11 cellular contexts compared by ENCODE assay signal in the genomic region with DNA sequence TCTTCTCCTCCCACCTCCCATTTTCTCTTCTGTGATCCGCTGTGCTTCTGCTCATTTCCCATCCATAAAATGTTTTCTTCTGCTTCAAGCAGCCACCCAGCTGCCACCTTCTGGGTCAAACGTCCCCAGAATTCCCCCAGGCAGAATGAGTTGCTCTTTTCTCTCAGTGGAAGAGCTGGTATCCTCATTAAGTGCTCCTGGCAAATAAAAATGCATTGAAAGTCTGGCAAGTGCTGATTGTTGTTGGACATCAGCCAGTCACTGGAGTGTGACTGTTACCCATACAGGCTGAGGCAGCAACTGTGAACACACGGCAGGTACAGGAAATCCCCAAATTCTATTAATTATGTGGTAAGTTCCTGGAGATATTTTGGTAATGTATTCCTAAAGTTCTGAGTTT. TPM values are rescaled to one million over a fixed set of nuclear protein-coding genes. Genes with fewer than 3 reads are reported as not detected.
DNase-seq lines count a peak whose midpoint lies in the region; ATAC-seq, FAIRE-seq and TF ChIP-seq lines count a peak whose summit lies in the region.
"Had no signal": no experiment of that assay in that cellular context is flagged by ENCODE, and none has a peak within 500 bp of the region (broad histone marks: within the 10 kb centered on the region; RNA-seq: fewer than 3 reads in every experiment).

No MANE protein-coding gene starts in this region.

- H3K9me3 ChIP-seq in SK-N-MC (ENCODE audit: low read depth, low read length) = no peaks in the 10 kb centered on the region
- H3K9me3 ChIP-seq: Peyer's patch had no signal

- no peaks in the 10 kb centered on the region for H3K27me3 ChIP-seq in kidney epithelial cell (ENCODE audit: control insufficient read depth, insufficient read depth, low read length)
- H3K27me3 ChIP-seq: Peyer's patch had no signal

- no peak for ATAC-seq in GM21390 (IDR thresholded peaks at IDR 0.05; ENCODE audit: unreplicated experiment)
- ATAC-seq: effector memory CD8-positive, alpha-beta T cell had no signal

- no peak for TF ChIP-seq CTCF in kidney epithelial cell (IDR thresholded peaks at IDR 0.05; ENCODE audit: insufficient read depth, low read length, poor library complexity, severe bottlenecking)

- H3K4me3 ChIP-seq in SK-N-MC = 0 out of 2 replicates have a peak overlapping the region, but pooled peaks have one; percentile 13
- H3K4me3 ChIP-seq in kidney epithelial cell (ENCODE audit: low read depth, low read length) = no peak overlapping the region
- H3K4me3 ChIP-seq: Peyer's patch had no signal

- no peaks in the 10 kb centered on the region for H3K36me3 ChIP-seq in SK-N-MC (ENCODE audit: insufficient read depth, low read length)
- no peaks in the 10 kb centered on the region for H3K36me3 ChIP-seq in kidney epithelial cell (ENCODE audit: control insufficient read depth, insufficient read depth, low read length)
- H3K36me3 ChIP-seq: Peyer's patch had no signal

- DNase-seq in COLO668 (lab: John Stamatoyannopoulos, UW; ENCODE audit: unreplicated experiment) (peak; percentile 76), NCI-H1694 (lab: John Stamatoyannopoulos, UW) (peak; percentile 93), SK-N-MC (ENCODE audit: low read depth, low spot score) (peak; percentile 24), kidney epithelial cell (ENCODE audit: low read depth) (peak; percentile 64), urothelium cell line (ENCODE audit: low spot score) (no peak), dedifferentiated amniotic fluid mesenchymal stem cell (ENCODE audit: extremely low spot score) (no peak)
- no peak for DNase-seq in activated naive CD4-positive, alpha-beta T cell treated with anti-CD3 and anti-CD28 coated beads, Interleukin-2, amount 50 U/mL, for 16 hours
- DNase-seq: CD4-positive, CD25-positive, alpha-beta regulatory T cell; effector memory CD8-positive, alpha-beta T cell; Peyer's patch had no signal

- no peak overlapping the region for H3K27ac ChIP-seq in SK-N-MC
- H3K27ac ChIP-seq: Peyer's patch had no signal

- FAIRE-seq in urothelium cell line (lab: Jason Lieb, UNC) = no peak

- no peak overlapping the region for H3K9ac ChIP-seq in SK-N-MC (ENCODE audit: insufficient read length)

RNA-seq across cellular contexts. Expression of a gene that starts 52.6 kb away (rescaled TPM):
- 3.4 and 4.7 TPM in 2 replicates for total RNA-seq in kidney epithelial cell

Comparison
In these comparisons a context has a peak if more than half of its experiments do, and no peak if none do; other contexts are left out.
1. DNase-seq: peak in COLO668 (single experiment), NCI-H1694 (single experiment), SK-N-MC (single experiment) and kidney epithelial cell (single experiment); none in urothelium cell line (single experiment), dedifferentiated amniotic fluid mesenchymal stem cell (single experiment) and activated naive CD4-positive, alpha-beta T cell treated with anti-CD3 and anti-CD28 coated beads, Interleukin-2, amount 50 U/mL, for 16 hours (single experiment).